ENCODE assay signal across 1 cellular context in the genomic region with DNA sequence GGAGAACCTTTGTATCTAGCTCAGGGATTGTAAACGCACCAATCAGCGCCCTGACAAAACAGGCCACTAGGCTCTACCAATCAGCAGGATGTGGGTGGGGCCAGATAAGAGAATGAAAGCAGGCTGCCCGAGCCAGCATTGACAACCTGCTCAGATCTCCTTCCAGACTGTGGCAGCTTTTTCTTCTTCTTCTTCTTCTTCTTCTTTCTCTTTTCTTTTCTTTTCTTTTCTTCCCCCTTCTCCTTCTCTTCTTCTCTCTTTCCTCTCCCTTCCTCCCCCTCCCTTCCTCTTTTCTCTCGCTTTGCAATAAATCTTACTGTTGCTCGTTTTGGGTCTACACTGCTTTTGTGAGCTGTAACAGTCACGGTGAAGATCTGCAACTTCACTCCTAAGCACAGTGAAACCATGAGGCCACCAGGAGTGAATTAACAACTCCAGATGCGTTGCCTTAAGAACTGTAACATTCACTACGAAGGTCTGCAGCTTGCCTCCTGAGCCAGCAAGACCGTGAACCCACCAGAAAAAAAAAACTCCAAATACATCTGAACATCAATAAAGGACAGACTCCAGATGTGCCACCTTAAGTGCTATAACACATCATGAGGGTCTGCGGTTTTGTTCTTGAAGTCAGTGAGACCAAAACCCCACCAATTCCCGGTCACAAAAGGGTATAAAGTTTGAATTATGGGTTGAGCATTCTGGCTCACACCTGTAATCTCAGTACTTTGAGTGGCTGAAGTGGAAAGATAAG.
TF ChIP-seq lines count a peak whose summit lies in the region.

No MANE protein-coding gene starts in this region.

TF ChIP-seq in K562, 482 proteins besides CTCF, POLR2A, EP300 and RAD21:
- TF ChIP-seq SUPT5H (IDR thresholded peaks at IDR 0.05) (peak; percentile 78; the same call in 1 of the 2 replicates), RBFOX2 (IDR thresholded peaks at IDR 0.05; ENCODE audit: low read depth, low read length) (peak; percentile 49), KDM5B (IDR thresholded peaks at IDR 0.05; ENCODE audit: insufficient replicate concordance, low read depth, low read length) (peak; percentile 9), ZBTB1 (CRISPR knock-in tag; IDR thresholded peaks at IDR 0.05; ENCODE audit: borderline replicate concordance, low read depth) (no peak), POLR2AphosphoS5 (IDR thresholded peaks at IDR 0.05; ENCODE audit: control insufficient read depth, insufficient read depth, low read depth, low read length) (peak; percentile 59; the same call in 1 of the 2 replicates), PTBP1 (IDR thresholded peaks at IDR 0.05; ENCODE audit: low read depth, low read length) (peak; percentile 98), POLR2B (IDR thresholded peaks at IDR 0.05; ENCODE audit: low read depth, partially characterized antibody) (peak; percentile 59)
- TF ChIP-seq, protein P1, sequence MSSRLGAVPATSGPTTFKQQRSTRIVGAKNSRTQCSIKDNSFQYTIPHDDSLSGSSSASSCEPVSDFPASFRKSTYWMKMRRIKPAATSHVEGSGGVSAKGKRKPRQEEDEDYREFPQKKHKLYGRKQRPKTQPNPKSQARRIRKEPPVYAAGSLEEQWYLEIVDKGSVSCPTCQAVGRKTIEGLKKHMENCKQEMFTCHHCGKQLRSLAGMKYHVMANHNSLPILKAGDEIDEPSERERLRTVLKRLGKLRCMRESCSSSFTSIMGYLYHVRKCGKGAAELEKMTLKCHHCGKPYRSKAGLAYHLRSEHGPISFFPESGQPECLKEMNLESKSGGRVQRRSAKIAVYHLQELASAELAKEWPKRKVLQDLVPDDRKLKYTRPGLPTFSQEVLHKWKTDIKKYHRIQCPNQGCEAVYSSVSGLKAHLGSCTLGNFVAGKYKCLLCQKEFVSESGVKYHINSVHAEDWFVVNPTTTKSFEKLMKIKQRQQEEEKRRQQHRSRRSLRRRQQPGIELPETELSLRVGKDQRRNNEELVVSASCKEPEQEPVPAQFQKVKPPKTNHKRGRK (tag; IDR thresholded peaks at IDR 0.05): peak; percentile 69
- TF ChIP-seq, protein P2, sequence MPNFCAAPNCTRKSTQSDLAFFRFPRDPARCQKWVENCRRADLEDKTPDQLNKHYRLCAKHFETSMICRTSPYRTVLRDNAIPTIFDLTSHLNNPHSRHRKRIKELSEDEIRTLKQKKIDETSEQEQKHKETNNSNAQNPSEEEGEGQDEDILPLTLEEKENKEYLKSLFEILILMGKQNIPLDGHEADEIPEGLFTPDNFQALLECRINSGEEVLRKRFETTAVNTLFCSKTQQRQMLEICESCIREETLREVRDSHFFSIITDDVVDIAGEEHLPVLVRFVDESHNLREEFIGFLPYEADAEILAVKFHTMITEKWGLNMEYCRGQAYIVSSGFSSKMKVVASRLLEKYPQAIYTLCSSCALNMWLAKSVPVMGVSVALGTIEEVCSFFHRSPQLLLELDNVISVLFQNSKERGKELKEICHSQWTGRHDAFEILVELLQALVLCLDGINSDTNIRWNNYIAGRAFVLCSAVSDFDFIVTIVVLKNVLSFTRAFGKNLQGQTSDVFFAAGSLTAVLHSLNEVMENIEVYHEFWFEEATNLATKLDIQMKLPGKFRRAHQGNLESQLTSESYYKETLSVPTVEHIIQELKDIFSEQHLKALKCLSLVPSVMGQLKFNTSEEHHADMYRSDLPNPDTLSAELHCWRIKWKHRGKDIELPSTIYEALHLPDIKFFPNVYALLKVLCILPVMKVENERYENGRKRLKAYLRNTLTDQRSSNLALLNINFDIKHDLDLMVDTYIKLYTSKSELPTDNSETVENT (CRISPR knock-in tag; IDR thresholded peaks at IDR 0.05): no peak
TF ChIP-seq in K562: peak in this region for 7.
